ENCODE assay signal across 11 cellular contexts in the genomic region with DNA sequence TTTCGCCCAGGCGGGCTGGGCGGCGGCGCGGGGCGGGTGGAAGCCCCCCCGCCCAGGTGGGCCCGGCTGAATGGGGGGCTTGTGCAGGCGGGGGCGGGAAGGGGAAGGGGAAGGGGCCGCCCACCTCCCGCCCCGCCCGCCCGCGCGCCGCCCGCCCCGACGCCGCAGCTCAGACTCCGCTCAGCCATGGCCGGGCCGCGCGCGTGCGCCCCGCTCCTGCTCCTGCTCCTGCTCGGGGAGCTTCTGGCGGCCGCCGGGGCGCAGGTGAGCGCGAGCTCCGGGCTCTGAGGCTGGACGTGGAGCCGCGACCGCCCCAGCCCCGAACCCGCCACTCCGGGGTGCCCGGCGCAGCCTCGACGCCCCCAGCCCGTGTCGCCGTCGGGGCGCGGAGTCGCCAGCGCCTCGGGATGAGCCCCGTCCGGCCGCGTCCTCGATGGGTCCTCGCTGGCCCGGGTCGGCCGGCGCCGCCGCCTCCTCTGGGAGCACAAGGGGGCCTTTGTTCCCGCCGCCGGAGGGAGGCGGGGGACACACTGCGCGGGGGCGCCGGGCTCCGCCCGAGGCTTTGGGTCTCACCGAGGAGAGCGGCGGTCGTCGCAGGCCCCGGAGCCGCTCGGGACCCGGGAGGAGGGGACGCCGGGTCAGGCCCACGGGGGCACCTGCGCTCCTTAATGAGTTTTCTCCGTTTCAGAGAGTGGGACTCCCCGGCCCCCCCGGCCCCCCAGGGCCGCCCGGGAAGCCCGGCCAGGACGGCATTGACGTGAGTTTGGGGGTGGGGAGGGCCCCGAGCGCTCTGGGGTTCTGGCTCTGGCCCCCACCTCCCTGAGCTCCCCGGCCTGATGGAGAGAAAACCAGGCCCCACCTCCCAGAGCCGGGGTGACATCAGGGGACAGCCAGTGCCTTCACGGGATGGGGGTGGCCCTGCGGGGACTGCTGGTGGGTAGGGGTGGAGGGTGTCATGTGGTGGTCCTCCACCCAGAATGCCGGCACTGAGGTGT. TPM values are rescaled to one million over a fixed set of nuclear protein-coding genes. Genes with fewer than 3 reads are reported as not detected.
A peak's percentile ranks its signal among the peaks of the same experiment; 100 is the strongest.
DNase-seq lines count a peak whose midpoint lies in the region; ATAC-seq, FAIRE-seq and TF ChIP-seq lines count a peak whose summit lies in the region.
"Had no signal": no experiment of that assay in that cellular context is flagged by ENCODE, and none has a peak within 500 bp of the region (broad histone marks: within the 10 kb centered on the region; RNA-seq: fewer than 3 reads in every experiment).

TSS of gene COL9A3 (plus strand) at position 172 of the 995 bp plus-strand sequence. CDS start at position 187, 15 bp downstream.

- H3K36me3 Mint-ChIP-seq in glutamatergic neuron (ENCODE audit: unreplicated experiment) = no peaks in the 10 kb centered on the region

- TF ChIP-seq POLR2A in prostate gland (IDR thresholded peaks at IDR 0.05) = no peak
- TF ChIP-seq POLR2A in H54 (IDR thresholded peaks at IDR 0.05; ENCODE audit: low read depth, low read length) = no peak

- H3K9me3 Mint-ChIP-seq in glutamatergic neuron (ENCODE audit: unreplicated experiment) = no peaks in the 10 kb centered on the region

- H3K4me3 ChIP-seq in Panc1 (ENCODE audit: low read depth in 2 of 2, low read length in 2 of 2) (peak within 1 kb of the TSS; percentile 27 to 46), prostate gland (peak within 1 kb of the TSS; percentile 17 to 22)
- H3K4me3 ChIP-seq: SJSA1 had no signal

- DNase-seq in DMS 273 (lab: John Stamatoyannopoulos, UW; ENCODE audit: unreplicated experiment) (peak; percentile 59), DMS 273 treated with DMSO at 0.1 percent for 48 hours (lab: John Stamatoyannopoulos, UW) (no peak), Panc1 (ENCODE audit: low read depth, low spot score) (no peak), glutamatergic neuron (no peak), prostate gland (ENCODE audit: low spot score) (no peak), KG1 (lab: John Stamatoyannopoulos, UW) (no peak), T1000 (lab: John Stamatoyannopoulos, UW) (no peak), H54 (ENCODE audit: insufficient read length, low spot score) (no peak)

- POLR2A ChIA-PET in Panc1 (lab: Charles Lee) = no interaction called here

- no peak within 1 kb of the TSS for H3K4me3 Mint-ChIP-seq in glutamatergic neuron (ENCODE audit: unreplicated experiment)

- H3K27ac Mint-ChIP-seq in glutamatergic neuron (ENCODE audit: unreplicated experiment) = no peak within 1 kb of the TSS

- TF ChIP-seq CTCF in Panc1 (IDR thresholded peaks at IDR 0.05) = no peak
- TF ChIP-seq CTCF in glutamatergic neuron (IDR thresholded peaks at IDR 0.05; ENCODE audit: partially characterized antibody, unreplicated experiment) = no peak
- no peak for TF ChIP-seq CTCF in prostate gland (IDR thresholded peaks at IDR 0.05)

- WGBS in prostate gland = 16% methylated on average over 48 of the region's 109 CpGs

- intact Hi-C loops in Panc1 (cut with micrococcal nuclease; ENCODE audit: unreplicated experiment) (no loop called here), prostate gland (cut with DNase I) (no loop called here)

- H3K27me3 ChIP-seq in Panc1 (ENCODE audit: control insufficient read depth, insufficient read depth, low read length) = no peaks in the 10 kb centered on the region
- H3K27me3 ChIP-seq in prostate gland (replicated peaks; ENCODE audit: insufficient read depth) = peaks cover 12% of the 10 kb centered on the region

- H3K27ac ChIP-seq in Panc1 (ENCODE audit: low read length) (peak within 1 kb of the TSS; percentile 79), prostate gland (no peak within 1 kb of the TSS)
- H3K27ac ChIP-seq: 22Rv1, SJSA1 had no signal

- no peak for FAIRE-seq in H54 (lab: Jason Lieb, UNC)

- H3K4me1 ChIP-seq in Panc1 (ENCODE audit: control insufficient read depth, insufficient read depth, low read length) = peaks cover 79% of the 10 kb centered on the region
- H3K4me1 ChIP-seq in prostate gland (replicated peaks) = peaks cover 6% of the 10 kb centered on the region

- H3K27me3 Mint-ChIP-seq in glutamatergic neuron (ENCODE audit: unreplicated experiment) = peaks cover 6% of the 10 kb centered on the region

- peak; percentile 21; the same call in 1 of the 2 replicates for ATAC-seq in Panc1
- ATAC-seq: esophagus mucosa had no signal

- BruUV-seq in Panc1 (replicated peaks; lab: Mats Ljungman, UMichigan) = no TSS peak

- CTCF ChIA-PET in Panc1 (lab: Charles Lee) = no interaction called here

- H3K36me3 ChIP-seq in Panc1 (ENCODE audit: control insufficient read depth, insufficient read depth, low read length) (no peaks in the 10 kb centered on the region), prostate gland (peaks cover 0 to 1% of the 10 kb centered on the region in 2 donors)

- H3K4me1 Mint-ChIP-seq in glutamatergic neuron (ENCODE audit: low read depth, unreplicated experiment) = peaks cover 5% of the 10 kb centered on the region

- H3K9me3 ChIP-seq in Panc1 (ENCODE audit: control insufficient read depth, insufficient read depth, low read depth, low read length) (no peaks in the 10 kb centered on the region), prostate gland (no peaks in the 10 kb centered on the region)
- H3K9me3 ChIP-seq: SJSA1 had no signal

- in situ Hi-C loops in Panc1 (cut with HindIII; ENCODE audit: low pct_unique_long_range_greater_than_20kb, low sequenced_read_pairs) = no loop called here

RNA-seq across cellular contexts. Expression of gene COL9A3, which starts in this region (rescaled TPM):
- total RNA-seq in Panc1 (2021; ENCODE audit: unreplicated experiment) (46.6 TPM), glutamatergic neuron (ENCODE audit: unreplicated experiment) (78.7 TPM), prostate gland (1 to 10 TPM; 5.8 to 6.5 TPM)
- polyA plus RNA-seq in Panc1 (2012; ENCODE audit: insufficient read length) = 53.7 TPM
- total RNA-seq: SJSA1 had no signal
